In the genomic region with DNA sequence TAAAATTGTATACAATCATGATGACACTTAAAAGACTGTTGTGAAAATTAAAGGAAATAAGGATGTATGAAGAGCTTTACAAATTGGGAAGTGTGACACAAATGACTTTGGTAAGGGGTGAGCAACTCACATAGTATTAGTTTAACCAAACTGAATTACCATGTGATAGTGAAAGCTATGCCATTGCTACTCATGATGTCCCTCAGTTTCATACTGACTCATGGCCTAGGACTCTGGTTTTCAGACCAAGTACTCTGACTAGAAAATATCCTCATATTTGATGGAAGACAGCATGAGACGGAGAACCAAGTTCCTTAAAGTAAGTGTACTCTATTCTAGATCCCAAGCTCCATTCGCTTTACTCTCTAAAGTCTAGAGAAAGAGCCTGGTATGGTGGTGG, we compare ENCODE assay signal across 16 cellular contexts.
DNase-seq lines count a peak whose midpoint lies in the region; ATAC-seq, FAIRE-seq and TF ChIP-seq lines count a peak whose summit lies in the region.
"Had no signal": no experiment of that assay in that cellular context is flagged by ENCODE, and none has a peak within 500 bp of the region (broad histone marks: within the 10 kb centered on the region; RNA-seq: fewer than 3 reads in every experiment).

No MANE protein-coding gene starts in this region.

- H3K4me2 ChIP-seq in skeletal muscle satellite cell (ENCODE audit: low read length) = peak overlapping the region; percentile 29
- H3K4me2 ChIP-seq: hepatocyte, SK-N-SH had no signal

- H3K4me1 ChIP-seq in skeletal muscle satellite cell (ENCODE audit: control insufficient read depth, insufficient read depth, low read length) = peaks cover 35% of the 10 kb centered on the region
- H3K4me1 ChIP-seq: HAP-1 had no signal

- no peaks in the 10 kb centered on the region for H3K9me3 ChIP-seq in skeletal muscle satellite cell (replicated peaks; ENCODE audit: low read length)
- H3K9me3 ChIP-seq: HAP-1, pancreas, SK-N-SH had no signal

- H3K27me3 ChIP-seq in skeletal muscle satellite cell (ENCODE audit: control insufficient read depth, insufficient read depth, low read length) = no peaks in the 10 kb centered on the region
- H3K27me3 ChIP-seq: hepatocyte, pancreas had no signal

- DNase-seq in GM12865 (ENCODE audit: low read depth) (peak; percentile 42), fibroblast of peridontal ligament (ENCODE audit: extremely low read depth) (peak; percentile 58), D721Med (ENCODE audit: insufficient read length, low spot score) (no peak)
- DNase-seq: effector memory CD4-positive, alpha-beta T cell; KBM-7; NCI-H2081; SK-N-SH; stimulated activated CD4-positive, alpha-beta T cell treated with anti-CD3 and anti-CD28 coated beads, Interleukin-4, amount 100 ng/mL, for 24 hours had no signal

- no peak overlapping the region for H3K9ac ChIP-seq in skeletal muscle satellite cell (ENCODE audit: low read depth, low read length)
- H3K9ac ChIP-seq: SK-N-SH had no signal

- TF ChIP-seq CTCF in GM12865 (IDR thresholded peaks at IDR 0.05; ENCODE audit: insufficient read depth, low read depth, low read length, missing control alignments) (no peak), D721Med (IDR thresholded peaks at IDR 0.05; ENCODE audit: insufficient read depth, missing control alignments) (no peak)

- H3K36me3 ChIP-seq in skeletal muscle satellite cell (ENCODE audit: insufficient read depth, low read length) = no peaks in the 10 kb centered on the region
- H3K36me3 ChIP-seq: HAP-1, pancreas had no signal

- ATAC-seq in HG03175 (IDR thresholded peaks at IDR 0.05; ENCODE audit: unreplicated experiment) (peak; percentile 49), GM21526 (IDR thresholded peaks at IDR 0.05; ENCODE audit: low FRiP score, unreplicated experiment) (no peak), HG02970 (IDR thresholded peaks at IDR 0.05; ENCODE audit: low FRiP score, unreplicated experiment) (no peak), HG03135 (IDR thresholded peaks at IDR 0.05; ENCODE audit: unreplicated experiment) (no peak)

- H3K4me3 ChIP-seq in GM12865 (ENCODE audit: low read depth, low read length) (no peak overlapping the region), skeletal muscle satellite cell (ENCODE audit: low read length) (no peak overlapping the region)
- H3K4me3 ChIP-seq: HAP-1, hepatocyte, pancreas had no signal

- no peak for FAIRE-seq in D721Med (lab: Jason Lieb, UNC)
- FAIRE-seq: pancreas had no signal
